In genomic region chr5:113778147-113778546, GRCh38 we compare ENCODE assay signal across 1 cellular context.
TF ChIP-seq lines count a peak whose summit lies in the region.

No MANE protein-coding gene starts in this region.

TF ChIP-seq in HepG2, 621 proteins besides CTCF, POLR2A, EP300 and RAD21:
- no peak for TF ChIP-seq ZNF10 (CRISPR knock-in tag; IDR thresholded peaks at IDR 0.05; ENCODE audit: borderline replicate concordance, low read depth)
- TF ChIP-seq NFE2L2 (IDR thresholded peaks at IDR 0.05; ENCODE audit: low read length), result no peak
- no peak for TF ChIP-seq ZNF567 (CRISPR knock-in tag; IDR thresholded peaks at IDR 0.05; ENCODE audit: borderline replicate concordance)
- no peak for TF ChIP-seq TAF15 (IDR thresholded peaks at IDR 0.05; ENCODE audit: low read depth, low read length, poor library complexity, severe bottlenecking)
- TF ChIP-seq ATF7 (IDR thresholded peaks at IDR 0.05), result peak; percentile 77
- TF ChIP-seq ATF7 (CRISPR knock-in tag; IDR thresholded peaks at IDR 0.05), result no peak
- TF ChIP-seq CREB1 (IDR thresholded peaks at IDR 0.05), result peak; percentile 51
- TF ChIP-seq CREB1 (CRISPR knock-in tag; IDR thresholded peaks at IDR 0.05), result no peak
- TF ChIP-seq ZNF333 (CRISPR knock-in tag; IDR thresholded peaks at IDR 0.05; ENCODE audit: borderline replicate concordance), result no peak
